ENCODE assay signal across 1 cellular context in the genomic region with DNA sequence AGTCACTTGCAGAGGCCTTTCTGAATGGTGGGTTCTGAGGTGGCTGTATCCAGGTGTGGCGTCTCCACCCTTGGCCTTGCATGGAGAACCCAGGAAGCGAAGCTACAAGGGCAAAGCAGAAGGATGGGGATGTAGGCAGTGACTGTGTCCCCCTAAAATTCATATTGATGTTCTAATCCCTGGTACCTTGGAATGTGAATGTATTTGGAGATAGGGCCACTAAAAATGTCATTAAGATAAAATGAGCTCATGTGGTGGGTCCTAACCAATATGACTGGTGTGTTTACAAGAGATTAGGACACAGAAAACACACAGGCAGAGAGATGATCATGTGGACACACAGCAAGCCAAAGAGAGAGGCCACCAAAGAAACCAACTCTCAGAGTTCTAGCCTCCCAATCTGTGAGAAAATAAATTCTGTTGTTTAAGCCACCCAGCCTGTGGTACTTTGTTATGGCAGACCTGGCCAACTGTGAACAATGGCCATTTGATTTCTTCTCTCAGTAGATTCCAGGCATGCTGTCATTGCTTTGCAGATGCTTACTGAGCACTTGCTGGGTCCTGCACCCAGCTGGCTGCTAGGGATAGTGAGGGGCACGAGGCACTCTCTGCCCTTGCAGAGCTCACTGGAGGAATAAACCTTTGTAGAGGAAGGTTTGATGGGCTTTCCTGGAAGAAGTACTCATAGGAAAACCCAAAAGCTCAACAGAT.
A peak's percentile ranks its signal among the peaks of the same experiment; 100 is the strongest.
TF ChIP-seq lines count a peak whose summit lies in the region.

No MANE protein-coding gene starts in this region.

TF ChIP-seq in K562, 482 proteins besides CTCF, POLR2A, EP300 and RAD21 (continued from another document and continues in another):
- no peak for TF ChIP-seq ZNF347 (CRISPR knock-in tag; IDR thresholded peaks at IDR 0.05; ENCODE audit: low read depth)
- TF ChIP-seq, protein P1, sequence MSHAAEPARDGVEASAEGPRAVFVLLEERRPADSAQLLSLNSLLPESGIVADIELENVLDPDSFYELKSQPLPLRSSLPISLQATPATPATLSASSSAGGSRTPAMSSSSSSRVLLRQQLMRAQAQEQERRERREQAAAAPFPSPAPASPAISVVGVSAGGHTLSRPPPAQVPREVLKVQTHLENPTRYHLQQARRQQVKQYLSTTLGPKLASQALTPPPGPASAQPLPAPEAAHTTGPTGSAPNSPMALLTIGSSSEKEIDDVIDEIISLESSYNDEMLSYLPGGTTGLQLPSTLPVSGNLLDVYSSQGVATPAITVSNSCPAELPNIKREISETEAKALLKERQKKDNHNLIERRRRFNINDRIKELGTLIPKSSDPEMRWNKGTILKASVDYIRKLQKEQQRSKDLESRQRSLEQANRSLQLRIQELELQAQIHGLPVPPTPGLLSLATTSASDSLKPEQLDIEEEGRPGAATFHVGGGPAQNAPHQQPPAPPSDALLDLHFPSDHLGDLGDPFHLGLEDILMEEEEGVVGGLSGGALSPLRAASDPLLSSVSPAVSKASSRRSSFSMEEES (CRISPR knock-in tag; IDR thresholded peaks at IDR 0.05): no peak
- no peak for TF ChIP-seq ZNF780A (CRISPR knock-in tag; IDR thresholded peaks at IDR 0.05)
- TF ChIP-seq NFRKB (IDR thresholded peaks at IDR 0.05; ENCODE audit: low read depth): no peak
- TF ChIP-seq RBM14 (IDR thresholded peaks at IDR 0.05; ENCODE audit: borderline replicate concordance, insufficient read depth, low read depth, low read length): no peak
- TF ChIP-seq ETV6 (IDR thresholded peaks at IDR 0.05; ENCODE audit: borderline replicate concordance in 1 of 2, low read depth in 2 of 2, low read length in 1 of 2): no peak
- no peak for TF ChIP-seq ETV6 (CRISPR knock-in tag; IDR thresholded peaks at IDR 0.05; ENCODE audit: borderline replicate concordance)
- TF ChIP-seq, protein P2, sequence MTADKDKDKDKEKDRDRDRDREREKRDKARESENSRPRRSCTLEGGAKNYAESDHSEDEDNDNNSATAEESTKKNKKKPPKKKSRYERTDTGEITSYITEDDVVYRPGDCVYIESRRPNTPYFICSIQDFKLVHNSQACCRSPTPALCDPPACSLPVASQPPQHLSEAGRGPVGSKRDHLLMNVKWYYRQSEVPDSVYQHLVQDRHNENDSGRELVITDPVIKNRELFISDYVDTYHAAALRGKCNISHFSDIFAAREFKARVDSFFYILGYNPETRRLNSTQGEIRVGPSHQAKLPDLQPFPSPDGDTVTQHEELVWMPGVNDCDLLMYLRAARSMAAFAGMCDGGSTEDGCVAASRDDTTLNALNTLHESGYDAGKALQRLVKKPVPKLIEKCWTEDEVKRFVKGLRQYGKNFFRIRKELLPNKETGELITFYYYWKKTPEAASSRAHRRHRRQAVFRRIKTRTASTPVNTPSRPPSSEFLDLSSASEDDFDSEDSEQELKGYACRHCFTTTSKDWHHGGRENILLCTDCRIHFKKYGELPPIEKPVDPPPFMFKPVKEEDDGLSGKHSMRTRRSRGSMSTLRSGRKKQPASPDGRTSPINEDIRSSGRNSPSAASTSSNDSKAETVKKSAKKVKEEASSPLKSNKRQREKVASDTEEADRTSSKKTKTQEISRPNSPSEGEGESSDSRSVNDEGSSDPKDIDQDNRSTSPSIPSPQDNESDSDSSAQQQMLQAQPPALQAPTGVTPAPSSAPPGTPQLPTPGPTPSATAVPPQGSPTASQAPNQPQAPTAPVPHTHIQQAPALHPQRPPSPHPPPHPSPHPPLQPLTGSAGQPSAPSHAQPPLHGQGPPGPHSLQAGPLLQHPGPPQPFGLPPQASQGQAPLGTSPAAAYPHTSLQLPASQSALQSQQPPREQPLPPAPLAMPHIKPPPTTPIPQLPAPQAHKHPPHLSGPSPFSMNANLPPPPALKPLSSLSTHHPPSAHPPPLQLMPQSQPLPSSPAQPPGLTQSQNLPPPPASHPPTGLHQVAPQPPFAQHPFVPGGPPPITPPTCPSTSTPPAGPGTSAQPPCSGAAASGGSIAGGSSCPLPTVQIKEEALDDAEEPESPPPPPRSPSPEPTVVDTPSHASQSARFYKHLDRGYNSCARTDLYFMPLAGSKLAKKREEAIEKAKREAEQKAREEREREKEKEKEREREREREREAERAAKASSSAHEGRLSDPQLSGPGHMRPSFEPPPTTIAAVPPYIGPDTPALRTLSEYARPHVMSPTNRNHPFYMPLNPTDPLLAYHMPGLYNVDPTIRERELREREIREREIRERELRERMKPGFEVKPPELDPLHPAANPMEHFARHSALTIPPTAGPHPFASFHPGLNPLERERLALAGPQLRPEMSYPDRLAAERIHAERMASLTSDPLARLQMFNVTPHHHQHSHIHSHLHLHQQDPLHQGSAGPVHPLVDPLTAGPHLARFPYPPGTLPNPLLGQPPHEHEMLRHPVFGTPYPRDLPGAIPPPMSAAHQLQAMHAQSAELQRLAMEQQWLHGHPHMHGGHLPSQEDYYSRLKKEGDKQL (CRISPR knock-in tag; IDR thresholded peaks at IDR 0.05; ENCODE audit: borderline replicate concordance): no peak
- no peak for TF ChIP-seq ZNF583 (CRISPR knock-in tag; IDR thresholded peaks at IDR 0.05)
- no peak for TF ChIP-seq ZNF445 (CRISPR knock-in tag; IDR thresholded peaks at IDR 0.05; ENCODE audit: low read depth)
- no peak for TF ChIP-seq NR2C1 (IDR thresholded peaks at IDR 0.05)
- TF ChIP-seq NR2C1 (tag; IDR thresholded peaks at IDR 0.05): no peak
- no peak for TF ChIP-seq ZNF586 (CRISPR knock-in tag; conservative IDR thresholded peaks at IDR 0.05)
- TF ChIP-seq XRCC3 (IDR thresholded peaks at IDR 0.05): no peak
- no peak for TF ChIP-seq NFE2L1 (tag; IDR thresholded peaks at IDR 0.05; ENCODE audit: borderline replicate concordance, low read depth)
- no peak for TF ChIP-seq FIP1L1 (IDR thresholded peaks at IDR 0.05; ENCODE audit: low read depth, low read length, poor library complexity, severe bottlenecking)
- TF ChIP-seq MXI1 (IDR thresholded peaks at IDR 0.05; ENCODE audit: low read depth, low read length): no peak
- peak; percentile 55 for TF ChIP-seq ARID1B (IDR thresholded peaks at IDR 0.05)
- TF ChIP-seq YBX1 (IDR thresholded peaks at IDR 0.05): no peak
- TF ChIP-seq, protein P3, sequence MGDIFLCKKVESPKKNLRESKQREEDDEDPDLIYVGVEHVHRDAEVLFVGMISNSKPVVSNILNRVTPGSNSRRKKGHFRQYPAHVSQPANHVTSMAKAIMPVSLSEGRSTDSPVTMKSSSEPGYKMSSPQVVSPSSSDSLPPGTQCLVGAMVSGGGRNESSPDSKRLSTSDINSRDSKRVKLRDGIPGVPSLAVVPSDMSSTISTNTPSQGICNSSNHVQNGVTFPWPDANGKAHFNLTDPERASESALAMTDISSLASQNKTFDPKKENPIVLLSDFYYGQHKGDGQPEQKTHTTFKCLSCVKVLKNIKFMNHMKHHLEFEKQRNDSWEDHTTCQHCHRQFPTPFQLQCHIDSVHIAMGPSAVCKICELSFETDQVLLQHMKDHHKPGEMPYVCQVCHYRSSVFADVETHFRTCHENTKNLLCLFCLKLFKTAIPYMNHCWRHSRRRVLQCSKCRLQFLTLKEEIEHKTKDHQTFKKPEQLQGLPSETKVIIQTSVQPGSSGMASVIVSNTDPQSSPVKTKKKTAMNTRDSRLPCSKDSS (IDR thresholded peaks at IDR 0.05; ENCODE audit: low read depth, partially characterized antibody): no peak
- TF ChIP-seq CBFA2T2 (conservative IDR thresholded peaks at IDR 0.05): peak; percentile 49; the same call in 1 of the 2 replicates
- TF ChIP-seq, protein P4, sequence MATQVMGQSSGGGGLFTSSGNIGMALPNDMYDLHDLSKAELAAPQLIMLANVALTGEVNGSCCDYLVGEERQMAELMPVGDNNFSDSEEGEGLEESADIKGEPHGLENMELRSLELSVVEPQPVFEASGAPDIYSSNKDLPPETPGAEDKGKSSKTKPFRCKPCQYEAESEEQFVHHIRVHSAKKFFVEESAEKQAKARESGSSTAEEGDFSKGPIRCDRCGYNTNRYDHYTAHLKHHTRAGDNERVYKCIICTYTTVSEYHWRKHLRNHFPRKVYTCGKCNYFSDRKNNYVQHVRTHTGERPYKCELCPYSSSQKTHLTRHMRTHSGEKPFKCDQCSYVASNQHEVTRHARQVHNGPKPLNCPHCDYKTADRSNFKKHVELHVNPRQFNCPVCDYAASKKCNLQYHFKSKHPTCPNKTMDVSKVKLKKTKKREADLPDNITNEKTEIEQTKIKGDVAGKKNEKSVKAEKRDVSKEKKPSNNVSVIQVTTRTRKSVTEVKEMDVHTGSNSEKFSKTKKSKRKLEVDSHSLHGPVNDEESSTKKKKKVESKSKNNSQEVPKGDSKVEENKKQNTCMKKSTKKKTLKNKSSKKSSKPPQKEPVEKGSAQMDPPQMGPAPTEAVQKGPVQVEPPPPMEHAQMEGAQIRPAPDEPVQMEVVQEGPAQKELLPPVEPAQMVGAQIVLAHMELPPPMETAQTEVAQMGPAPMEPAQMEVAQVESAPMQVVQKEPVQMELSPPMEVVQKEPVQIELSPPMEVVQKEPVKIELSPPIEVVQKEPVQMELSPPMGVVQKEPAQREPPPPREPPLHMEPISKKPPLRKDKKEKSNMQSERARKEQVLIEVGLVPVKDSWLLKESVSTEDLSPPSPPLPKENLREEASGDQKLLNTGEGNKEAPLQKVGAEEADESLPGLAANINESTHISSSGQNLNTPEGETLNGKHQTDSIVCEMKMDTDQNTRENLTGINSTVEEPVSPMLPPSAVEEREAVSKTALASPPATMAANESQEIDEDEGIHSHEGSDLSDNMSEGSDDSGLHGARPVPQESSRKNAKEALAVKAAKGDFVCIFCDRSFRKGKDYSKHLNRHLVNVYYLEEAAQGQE (CRISPR knock-in tag; IDR thresholded peaks at IDR 0.05; ENCODE audit: low read depth): no peak
- TF ChIP-seq, protein P5, sequence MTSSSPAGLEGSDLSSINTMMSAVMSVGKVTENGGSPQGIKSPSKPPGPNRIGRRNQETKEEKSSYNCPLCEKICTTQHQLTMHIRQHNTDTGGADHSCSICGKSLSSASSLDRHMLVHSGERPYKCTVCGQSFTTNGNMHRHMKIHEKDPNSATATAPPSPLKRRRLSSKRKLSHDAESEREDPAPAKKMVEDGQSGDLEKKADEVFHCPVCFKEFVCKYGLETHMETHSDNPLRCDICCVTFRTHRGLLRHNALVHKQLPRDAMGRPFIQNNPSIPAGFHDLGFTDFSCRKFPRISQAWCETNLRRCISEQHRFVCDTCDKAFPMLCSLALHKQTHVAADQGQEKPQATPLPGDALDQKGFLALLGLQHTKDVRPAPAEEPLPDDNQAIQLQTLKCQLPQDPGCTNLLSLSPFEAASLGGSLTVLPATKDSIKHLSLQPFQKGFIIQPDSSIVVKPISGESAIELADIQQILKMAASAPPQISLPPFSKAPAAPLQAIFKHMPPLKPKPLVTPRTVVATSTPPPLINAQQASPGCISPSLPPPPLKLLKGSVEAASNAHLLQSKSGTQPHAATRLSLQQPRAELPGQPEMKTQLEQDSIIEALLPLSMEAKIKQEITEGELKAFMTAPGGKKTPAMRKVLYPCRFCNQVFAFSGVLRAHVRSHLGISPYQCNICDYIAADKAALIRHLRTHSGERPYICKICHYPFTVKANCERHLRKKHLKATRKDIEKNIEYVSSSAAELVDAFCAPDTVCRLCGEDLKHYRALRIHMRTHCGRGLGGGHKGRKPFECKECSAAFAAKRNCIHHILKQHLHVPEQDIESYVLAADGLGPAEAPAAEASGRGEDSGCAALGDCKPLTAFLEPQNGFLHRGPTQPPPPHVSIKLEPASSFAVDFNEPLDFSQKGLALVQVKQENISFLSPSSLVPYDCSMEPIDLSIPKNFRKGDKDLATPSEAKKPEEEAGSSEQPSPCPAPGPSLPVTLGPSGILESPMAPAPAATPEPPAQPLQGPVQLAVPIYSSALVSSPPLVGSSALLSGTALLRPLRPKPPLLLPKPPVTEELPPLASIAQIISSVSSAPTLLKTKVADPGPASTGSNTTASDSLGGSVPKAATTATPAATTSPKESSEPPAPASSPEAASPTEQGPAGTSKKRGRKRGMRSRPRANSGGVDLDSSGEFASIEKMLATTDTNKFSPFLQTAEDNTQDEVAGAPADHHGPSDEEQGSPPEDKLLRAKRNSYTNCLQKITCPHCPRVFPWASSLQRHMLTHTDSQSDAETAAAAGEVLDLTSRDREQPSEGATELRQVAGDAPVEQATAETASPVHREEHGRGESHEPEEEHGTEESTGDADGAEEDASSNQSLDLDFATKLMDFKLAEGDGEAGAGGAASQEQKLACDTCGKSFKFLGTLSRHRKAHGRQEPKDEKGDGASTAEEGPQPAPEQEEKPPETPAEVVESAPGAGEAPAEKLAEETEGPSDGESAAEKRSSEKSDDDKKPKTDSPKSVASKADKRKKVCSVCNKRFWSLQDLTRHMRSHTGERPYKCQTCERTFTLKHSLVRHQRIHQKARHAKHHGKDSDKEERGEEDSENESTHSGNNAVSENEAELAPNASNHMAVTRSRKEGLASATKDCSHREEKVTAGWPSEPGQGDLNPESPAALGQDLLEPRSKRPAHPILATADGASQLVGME (CRISPR knock-in tag; IDR thresholded peaks at IDR 0.05): no peak
- TF ChIP-seq ZNF561 (CRISPR knock-in tag; conservative IDR thresholded peaks at IDR 0.05): no peak
- TF ChIP-seq GATA2 (CRISPR knock-in tag; IDR thresholded peaks at IDR 0.05): no peak
- TF ChIP-seq, protein P6, sequence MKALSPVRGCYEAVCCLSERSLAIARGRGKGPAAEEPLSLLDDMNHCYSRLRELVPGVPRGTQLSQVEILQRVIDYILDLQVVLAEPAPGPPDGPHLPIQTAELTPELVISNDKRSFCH (CRISPR knock-in tag; IDR thresholded peaks at IDR 0.05): no peak
- TF ChIP-seq, protein P6 (tag; IDR thresholded peaks at IDR 0.05): peak; percentile 94
- TF ChIP-seq GABPB2 (CRISPR knock-in tag; conservative IDR thresholded peaks at IDR 0.05): no peak
- no peak for TF ChIP-seq POLR2H (tag; IDR thresholded peaks at IDR 0.05; ENCODE audit: low read depth)
- no peak for TF ChIP-seq GTF2E2 (tag; IDR thresholded peaks at IDR 0.05)
- TF ChIP-seq, protein P7, sequence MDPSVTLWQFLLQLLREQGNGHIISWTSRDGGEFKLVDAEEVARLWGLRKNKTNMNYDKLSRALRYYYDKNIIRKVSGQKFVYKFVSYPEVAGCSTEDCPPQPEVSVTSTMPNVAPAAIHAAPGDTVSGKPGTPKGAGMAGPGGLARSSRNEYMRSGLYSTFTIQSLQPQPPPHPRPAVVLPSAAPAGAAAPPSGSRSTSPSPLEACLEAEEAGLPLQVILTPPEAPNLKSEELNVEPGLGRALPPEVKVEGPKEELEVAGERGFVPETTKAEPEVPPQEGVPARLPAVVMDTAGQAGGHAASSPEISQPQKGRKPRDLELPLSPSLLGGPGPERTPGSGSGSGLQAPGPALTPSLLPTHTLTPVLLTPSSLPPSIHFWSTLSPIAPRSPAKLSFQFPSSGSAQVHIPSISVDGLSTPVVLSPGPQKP (CRISPR knock-in tag; IDR thresholded peaks at IDR 0.05): no peak
- TF ChIP-seq SETDB1 (IDR thresholded peaks at IDR 0.05; ENCODE audit: low read length): no peak
- no peak for TF ChIP-seq ZBTB1 (CRISPR knock-in tag; IDR thresholded peaks at IDR 0.05; ENCODE audit: borderline replicate concordance, low read depth)
- TF ChIP-seq RNF2 (IDR thresholded peaks at IDR 0.05): no peak
- TF ChIP-seq, protein P8, sequence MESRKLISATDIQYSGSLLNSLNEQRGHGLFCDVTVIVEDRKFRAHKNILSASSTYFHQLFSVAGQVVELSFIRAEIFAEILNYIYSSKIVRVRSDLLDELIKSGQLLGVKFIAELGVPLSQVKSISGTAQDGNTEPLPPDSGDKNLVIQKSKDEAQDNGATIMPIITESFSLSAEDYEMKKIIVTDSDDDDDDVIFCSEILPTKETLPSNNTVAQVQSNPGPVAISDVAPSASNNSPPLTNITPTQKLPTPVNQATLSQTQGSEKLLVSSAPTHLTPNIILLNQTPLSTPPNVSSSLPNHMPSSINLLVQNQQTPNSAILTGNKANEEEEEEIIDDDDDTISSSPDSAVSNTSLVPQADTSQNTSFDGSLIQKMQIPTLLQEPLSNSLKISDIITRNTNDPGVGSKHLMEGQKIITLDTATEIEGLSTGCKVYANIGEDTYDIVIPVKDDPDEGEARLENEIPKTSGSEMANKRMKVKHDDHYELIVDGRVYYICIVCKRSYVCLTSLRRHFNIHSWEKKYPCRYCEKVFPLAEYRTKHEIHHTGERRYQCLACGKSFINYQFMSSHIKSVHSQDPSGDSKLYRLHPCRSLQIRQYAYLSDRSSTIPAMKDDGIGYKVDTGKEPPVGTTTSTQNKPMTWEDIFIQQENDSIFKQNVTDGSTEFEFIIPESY (CRISPR knock-in tag; IDR thresholded peaks at IDR 0.05): no peak
